Comparison of ENCODE assay signal across 11 cellular contexts in genomic region chr13:74063533-74064100, GRCh38.
DNase-seq lines count a peak whose midpoint lies in the region; ATAC-seq and TF ChIP-seq lines count a peak whose summit lies in the region.
"Had no signal": no experiment of that assay in that cellular context is flagged by ENCODE, and none has a peak within 500 bp of the region (broad histone marks: within the 10 kb centered on the region; RNA-seq: fewer than 3 reads in every experiment).

No MANE protein-coding gene starts in this region.

- peaks cover 5% of the 10 kb centered on the region for H3K9me3 Mint-ChIP-seq in activated naive CD8-positive, alpha-beta T cell (ENCODE audit: low read depth)

- peaks cover 0 to 4% (median 0%) of the 10 kb centered on the region in 11 donors for H3K9me3 ChIP-seq in heart right ventricle
- H3K9me3 ChIP-seq in lower lobe of right lung: no peaks in the 10 kb centered on the region
- no peaks in the 10 kb centered on the region for H3K9me3 ChIP-seq in tibial artery

- no peak for ATAC-seq in heart right ventricle
- no peak for ATAC-seq in Right ventricle myocardium inferior
- no peak for ATAC-seq in lower lobe of right lung

- DNase-seq in heart right ventricle (no peak), Right ventricle myocardium inferior (ENCODE audit: missing footprints) (no peak), lower lobe of right lung (no peak), tibial artery (no peak), DMS153 treated with DMSO at 0.1 percent for 48 hours (lab: John Stamatoyannopoulos, UW; ENCODE audit: unreplicated experiment) (no peak), H4 (ENCODE audit: low spot score) (no peak), AG08395 (ENCODE audit: low spot score) (no peak)
- DNase-seq: AML-193, NCI-H82 had no signal

- H3K4me1 Mint-ChIP-seq in activated naive CD8-positive, alpha-beta T cell (ENCODE audit: low read depth): peaks cover 84% of the 10 kb centered on the region

- intact Hi-C loops in heart right ventricle (cut with DNase I) (loop anchor here in 2 of 10 donors (1.0 to 5.0 kb wide), 2 partner anchors 64 to 70 kb away; no protein-coding TSS in a partner anchor), Right ventricle myocardium inferior (cut with DNase I) (no loop called here), lower lobe of right lung (cut with DNase I) (no loop called here), tibial artery (cut with DNase I; ENCODE audit: low total_unique reads) (loop anchor here (10.0 kb wide), 1 partner anchor 71 kb away; the partner anchor contains the start of gene KLF12)

- H3K27me3 ChIP-seq in heart right ventricle (no peaks in the 10 kb centered on the region), lower lobe of right lung (ENCODE audit: low read depth) (no peaks in the 10 kb centered on the region), tibial artery (no peaks in the 10 kb centered on the region)

- H3K4me1 ChIP-seq in heart right ventricle (peaks cover 6 to 81% (median 47%) of the 10 kb centered on the region in 9 donors), lower lobe of right lung (peaks cover 20% of the 10 kb centered on the region), tibial artery (peaks cover 0 to 80% (median 29%) of the 10 kb centered on the region in 4 donors)

- peak overlapping the region; percentile 74 for H3K4me3 Mint-ChIP-seq in activated naive CD8-positive, alpha-beta T cell

- no peaks in the 10 kb centered on the region for H3K36me3 ChIP-seq in heart right ventricle
- no peaks in the 10 kb centered on the region for H3K36me3 ChIP-seq in lower lobe of right lung
- H3K36me3 ChIP-seq in tibial artery: no peaks in the 10 kb centered on the region

- H3K27ac Mint-ChIP-seq in activated naive CD8-positive, alpha-beta T cell: peak overlapping the region; percentile 95

- H3K27ac ChIP-seq in heart right ventricle (peak overlapping the region; percentile 31 to 88 (median 75)), lower lobe of right lung (peak overlapping the region; percentile 50), tibial artery (peak overlapping the region; percentile 77 to 80)

- peaks cover 12% of the 10 kb centered on the region for H3K36me3 Mint-ChIP-seq in activated naive CD8-positive, alpha-beta T cell

- no peak for TF ChIP-seq CTCF in heart right ventricle (IDR thresholded peaks at IDR 0.05)
- TF ChIP-seq CTCF in lower lobe of right lung (IDR thresholded peaks at IDR 0.05): no peak
- TF ChIP-seq CTCF in tibial artery (IDR thresholded peaks at IDR 0.05): no peak

- no peaks in the 10 kb centered on the region for H3K27me3 Mint-ChIP-seq in activated naive CD8-positive, alpha-beta T cell
- H3K27me3 Mint-ChIP-seq: type B pancreatic cell had no signal

- peak overlapping the region in 6 of 10 donors; percentile 29 to 43 (median 36) for H3K4me3 ChIP-seq in heart right ventricle
- H3K4me3 ChIP-seq in lower lobe of right lung: no peak overlapping the region
- peak overlapping the region; percentile 29 to 45 for H3K4me3 ChIP-seq in tibial artery
